17 cellular contexts compared by ENCODE assay signal in genomic region chr15:78708713-78709112, GRCh38.
"Had no signal": no experiment of that assay in that cellular context is flagged by ENCODE, and none has a peak within 500 bp of the region (broad histone marks: within the 10 kb centered on the region; RNA-seq: fewer than 3 reads in every experiment).

No MANE protein-coding gene starts in this region.

- H3K4me1 Mint-ChIP-seq: activated T-helper 17 cell treated with anti-CD3 and anti-CD28 coated beads, Interleukin-2, amount 50 U/mL, for 72 hours; stimulated activated effector memory CD8-positive, alpha-beta T cell treated with anti-CD3 and anti-CD28 coated beads, Interleukin-12 subunit alpha, Interleukin-12 subunit beta, amount 100 ng/mL, for 72 hours had no signal

- H3K36me3 Mint-ChIP-seq: activated CD4-positive, alpha-beta memory T cell treated with anti-CD3 and anti-CD28 coated beads for 36 hours; activated naive CD8-positive, alpha-beta T cell; naive B cell; stimulated activated effector memory CD8-positive, alpha-beta T cell treated with anti-CD3 and anti-CD28 coated beads, Interleukin-12 subunit alpha, Interleukin-12 subunit beta, amount 100 ng/mL, for 72 hours had no signal

- H3K27me3 ChIP-seq: adrenal gland, body of pancreas, gastrocnemius medialis, ovary had no signal

- H3K36me3 ChIP-seq: adrenal gland, gastrocnemius medialis, neutrophil, ovary, prostate gland, thoracic aorta had no signal

- H3K9me3 ChIP-seq: adrenal gland, body of pancreas, gastrocnemius medialis, neutrophil, ovary, prostate gland, thoracic aorta had no signal

- H3K9me3 Mint-ChIP-seq: activated CD4-positive, alpha-beta T cell treated with anti-CD3 and anti-CD28 coated beads, Interleukin-2, amount 10 ng/mL, durations not matched to agents 24 days and 14 days; activated T-helper 17 cell treated with anti-CD3 and anti-CD28 coated beads, Interleukin-2, amount 50 U/mL, for 72 hours; stimulated activated effector memory CD8-positive, alpha-beta T cell treated with anti-CD3 and anti-CD28 coated beads, Interleukin-12 subunit alpha, Interleukin-12 subunit beta, amount 100 ng/mL, for 72 hours; stimulated activated naive CD8-positive, alpha-beta T cell treated with anti-CD3 and anti-CD28 coated beads, Interleukin-15, Interleukin-2, amounts not matched to agents 100 ng/mL and 50 ng/mL, for 24 hours had no signal

- H3K4me1 ChIP-seq: gastrocnemius medialis, prostate gland had no signal

- H3K27ac ChIP-seq: adrenal gland, body of pancreas, epithelial cell of prostate, gastrocnemius medialis, neutrophil, ovary, prostate gland, skin epidermis, thoracic aorta had no signal

- H3K4me3 ChIP-seq: body of pancreas, gastrocnemius medialis, ovary, prostate gland, skin epidermis had no signal

- H3K4me3 Mint-ChIP-seq: activated CD4-positive, alpha-beta memory T cell treated with anti-CD3 and anti-CD28 coated beads for 36 hours; activated CD4-positive, alpha-beta T cell treated with anti-CD3 and anti-CD28 coated beads, Interleukin-2, amount 10 ng/mL, durations not matched to agents 24 days and 14 days; activated naive CD8-positive, alpha-beta T cell; activated T-helper 17 cell treated with anti-CD3 and anti-CD28 coated beads, Interleukin-2, amount 50 U/mL, for 72 hours; nephron progenitor cell; stimulated activated effector memory CD8-positive, alpha-beta T cell treated with anti-CD3 and anti-CD28 coated beads, Interleukin-12 subunit alpha, Interleukin-12 subunit beta, amount 100 ng/mL, for 72 hours; stimulated activated naive CD8-positive, alpha-beta T cell treated with anti-CD3 and anti-CD28 coated beads, Interleukin-15, Interleukin-2, amounts not matched to agents 100 ng/mL and 50 ng/mL, for 24 hours had no signal

- H3K27ac Mint-ChIP-seq: activated CD4-positive, alpha-beta memory T cell treated with anti-CD3 and anti-CD28 coated beads for 36 hours; activated CD4-positive, alpha-beta T cell treated with anti-CD3 and anti-CD28 coated beads, Interleukin-2, amount 10 ng/mL, durations not matched to agents 24 days and 14 days; activated naive CD8-positive, alpha-beta T cell; activated T-helper 17 cell treated with anti-CD3 and anti-CD28 coated beads, Interleukin-2, amount 50 U/mL, for 72 hours; naive B cell; nephron progenitor cell; stimulated activated effector memory CD8-positive, alpha-beta T cell treated with anti-CD3 and anti-CD28 coated beads, Interleukin-12 subunit alpha, Interleukin-12 subunit beta, amount 100 ng/mL, for 72 hours; stimulated activated naive CD8-positive, alpha-beta T cell treated with anti-CD3 and anti-CD28 coated beads, Interleukin-15, Interleukin-2, amounts not matched to agents 100 ng/mL and 50 ng/mL, for 24 hours had no signal
